ENCODE assay signal across 8 cellular contexts in the genomic region with DNA sequence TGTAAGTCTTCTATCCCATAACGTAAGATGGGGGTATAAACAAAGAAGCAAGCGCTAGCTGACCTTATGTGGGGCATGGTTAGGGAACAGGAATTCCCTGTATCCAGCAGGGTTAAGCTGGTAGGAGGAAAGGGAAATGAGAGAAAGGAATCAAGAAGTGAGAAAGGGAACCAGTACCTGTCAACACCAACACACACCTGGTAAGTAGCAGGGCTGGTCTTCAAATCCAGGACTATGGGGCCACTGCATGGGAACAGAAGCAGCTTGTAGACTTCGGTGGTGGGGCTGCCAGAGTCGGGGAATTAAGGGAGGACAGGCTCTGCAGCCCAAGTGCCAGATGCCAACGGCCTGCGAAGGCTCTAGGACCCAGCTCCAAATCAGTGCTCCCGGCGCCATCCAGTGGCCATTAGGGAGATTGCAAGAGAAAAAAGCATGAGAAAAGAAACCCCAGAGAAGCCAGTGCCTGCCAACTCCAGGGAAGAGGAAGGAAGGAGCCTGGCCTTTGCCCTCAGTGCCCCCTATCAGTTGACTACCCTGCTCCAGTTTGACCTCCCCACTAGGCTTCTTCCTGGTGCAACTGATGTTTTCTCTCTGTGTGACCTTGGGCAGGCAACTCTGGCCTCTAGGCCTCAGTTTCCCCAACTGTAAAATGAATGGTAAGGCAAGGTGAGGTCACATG. TPM values are rescaled to one million over a fixed set of nuclear protein-coding genes. Genes with fewer than 3 reads are reported as not detected.
DNase-seq lines count a peak whose midpoint lies in the region; ATAC-seq and TF ChIP-seq lines count a peak whose summit lies in the region.

No MANE protein-coding gene starts in this region.

- no peak for ATAC-seq in GM21619 (IDR thresholded peaks at IDR 0.05; ENCODE audit: unreplicated experiment)

- POLR2A ChIA-PET in BJ (lab: Charles Lee) (no interaction called here), HEK293T (lab: Yijun Ruan, JAX) (interaction anchor here (0.6 to 1.0 kb wide), 2 partner anchors 247 to 273 kb away, joined by 3 to 4 read pairs; no protein-coding TSS in a partner anchor)

- DNase-seq in BJ (ENCODE audit: low read depth) = no peak
- peak; percentile 79 for DNase-seq in HEK293T (ENCODE audit: extremely low spot score)
- DNase-seq in NCI-H748 (lab: John Stamatoyannopoulos, UW; ENCODE audit: unreplicated experiment) = peak; percentile 66
- peak; percentile 79 to 82 for DNase-seq in activated CD4-positive, alpha-beta T cell treated with anti-CD3 and anti-CD28 coated beads, Interleukin-2, amount 50 U/mL, for 48 hours
- peak; percentile 85 for DNase-seq in ecto neural progenitor cell (ENCODE audit: low spot score)
- DNase-seq in lung microvascular endothelial cell (ENCODE audit: low read depth in 2 of 2) = peak; percentile 72 to 73
- DNase-seq in stimulated activated CD8-positive, alpha-beta memory T cell treated with anti-CD3 and anti-CD28 coated beads, Interleukin-15, amount 100 ng/mL, for 1 hour (ENCODE audit: low read depth) = peak; percentile 33

- no peaks in the 10 kb centered on the region for H3K36me3 ChIP-seq in BJ (ENCODE audit: control insufficient read depth, insufficient read depth, low read length)

- H3K4me3 ChIP-seq in BJ (ENCODE audit: low read depth, low read length) = no peak overlapping the region

- CTCF ChIA-PET in BJ (lab: Yijun Ruan, JAX) = interaction anchor here (0.6 to 8.9 kb wide), 41 partner anchors 8 to 544 kb away, joined by 3 to 78 read pairs (median 4); a partner anchor contains a TSS
- CTCF ChIA-PET in HEK293T (lab: Yijun Ruan, JAX) = interaction anchor here (0.5 to 2.2 kb wide), 15 partner anchors 10 to 349 kb away, joined by 3 to 6 read pairs (median 4); no protein-coding TSS in a partner anchor

- H3K27me3 ChIP-seq in BJ (ENCODE audit: control insufficient read depth, insufficient read depth, low read length) = no peaks in the 10 kb centered on the region; the same call in 1 of the 2 replicates

- peak; percentile 88 for TF ChIP-seq CTCF in BJ (IDR thresholded peaks at IDR 0.05; ENCODE audit: insufficient read depth, low read depth, low read length)

TF ChIP-seq in HEK293T, 16 proteins besides CTCF, POLR2A, EP300 and RAD21:
- no peak for TF ChIP-seq ELF4 (IDR thresholded peaks at IDR 0.05)
- TF ChIP-seq SUZ12 (IDR thresholded peaks at IDR 0.05) = no peak
- TF ChIP-seq HDGF (IDR thresholded peaks at IDR 0.05; ENCODE audit: borderline replicate concordance) = no peak
- TF ChIP-seq FOXK2 (IDR thresholded peaks at IDR 0.05) = no peak
- no peak for TF ChIP-seq NFRKB (IDR thresholded peaks at IDR 0.05)
- no peak for TF ChIP-seq L3MBTL2 (conservative IDR thresholded peaks at IDR 0.05)
- no peak for TF ChIP-seq SP1 (IDR thresholded peaks at IDR 0.05)
- TF ChIP-seq ARNT (IDR thresholded peaks at IDR 0.05) = no peak
- TF ChIP-seq ZNF384 (IDR thresholded peaks at IDR 0.05) = no peak
- TF ChIP-seq, protein P1, sequence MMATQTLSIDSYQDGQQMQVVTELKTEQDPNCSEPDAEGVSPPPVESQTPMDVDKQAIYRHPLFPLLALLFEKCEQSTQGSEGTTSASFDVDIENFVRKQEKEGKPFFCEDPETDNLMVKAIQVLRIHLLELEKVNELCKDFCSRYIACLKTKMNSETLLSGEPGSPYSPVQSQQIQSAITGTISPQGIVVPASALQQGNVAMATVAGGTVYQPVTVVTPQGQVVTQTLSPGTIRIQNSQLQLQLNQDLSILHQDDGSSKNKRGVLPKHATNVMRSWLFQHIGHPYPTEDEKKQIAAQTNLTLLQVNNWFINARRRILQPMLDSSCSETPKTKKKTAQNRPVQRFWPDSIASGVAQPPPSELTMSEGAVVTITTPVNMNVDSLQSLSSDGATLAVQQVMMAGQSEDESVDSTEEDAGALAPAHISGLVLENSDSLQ (IDR thresholded peaks at IDR 0.05) = no peak
- no peak for TF ChIP-seq FOXM1 (IDR thresholded peaks at IDR 0.05; ENCODE audit: borderline replicate concordance)
- no peak for TF ChIP-seq LEF1 (IDR thresholded peaks at IDR 0.05; ENCODE audit: borderline replicate concordance)
- TF ChIP-seq BHLHE40 (IDR thresholded peaks at IDR 0.05; ENCODE audit: borderline replicate concordance) = no peak
- TF ChIP-seq FOXA1 (IDR thresholded peaks at IDR 0.05) = no peak
- TF ChIP-seq TARDBP (IDR thresholded peaks at IDR 0.05) = no peak
TF ChIP-seq in HEK293T: peak in this region for 0.

RNA-seq across cellular contexts. Expression of a gene that starts 15.8 kb away (rescaled TPM):
- polyA plus RNA-seq in BJ (2011; rRNA removed) = not detected in 2 replicates
- polyA minus RNA-seq in BJ (2011; rRNA and poly(A)+ RNA removed) = not detected in 2 replicates
- not detected in 2 replicates for total RNA-seq in lung microvascular endothelial cell

RNA-seq across cellular contexts. Expression of a gene that starts 17.3 kb away (rescaled TPM):
- polyA plus RNA-seq in BJ (2011; rRNA removed) = 0.05 and 0.06 TPM in 2 replicates
- not detected in 2 replicates for polyA minus RNA-seq in BJ (2011; rRNA and poly(A)+ RNA removed)
- total RNA-seq in lung microvascular endothelial cell = not detected in 2 replicates

RNA-seq across cellular contexts. Expression of a gene that starts 36.5 kb away (rescaled TPM):
- polyA plus RNA-seq in BJ (2011; rRNA removed) = 0.21 TPM in 1 of 2 replicates, not detected in the other
- not detected in 2 replicates for polyA minus RNA-seq in BJ (2011; rRNA and poly(A)+ RNA removed)
- total RNA-seq in lung microvascular endothelial cell = 0.79 TPM in 1 of 2 replicates, not detected in the other

RNA-seq across cellular contexts. Expression of a gene that starts 57.4 kb away (rescaled TPM):
- polyA plus RNA-seq in BJ (2011; rRNA removed) = 147 and 153 TPM in 2 replicates
- polyA minus RNA-seq in BJ (2011; rRNA and poly(A)+ RNA removed) = 140 and 225 TPM in 2 replicates
- 31.8 and 65.1 TPM in 2 replicates for total RNA-seq in lung microvascular endothelial cell
